Comparison of ENCODE assay signal across 30 cellular contexts in the genomic region with DNA sequence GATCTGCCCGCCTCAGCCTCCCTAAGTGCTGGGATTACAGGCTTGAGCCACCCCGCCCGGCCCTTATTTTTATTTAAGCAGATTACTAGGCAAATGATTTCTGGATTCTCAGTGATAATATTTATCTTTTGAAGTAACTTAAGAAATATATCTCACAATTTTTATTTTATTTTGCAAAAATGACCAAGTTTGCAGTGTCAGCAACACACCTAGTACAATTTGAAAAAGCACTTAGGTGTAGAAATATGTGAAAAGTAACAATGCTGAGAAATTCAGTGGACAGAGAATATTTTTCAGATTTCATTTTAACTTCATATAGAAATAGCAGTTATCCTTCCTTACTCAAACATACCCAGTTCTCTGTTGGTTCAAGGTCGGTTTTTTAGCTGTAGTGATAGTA.
DNase-seq lines count a peak whose midpoint lies in the region; ATAC-seq, FAIRE-seq and TF ChIP-seq lines count a peak whose summit lies in the region.
"Had no signal": no experiment of that assay in that cellular context is flagged by ENCODE, and none has a peak within 500 bp of the region (broad histone marks: within the 10 kb centered on the region; RNA-seq: fewer than 3 reads in every experiment).

No MANE protein-coding gene starts in this region.

- H3K56ac ChIP-seq in IMR-90 (ENCODE audit: extremely low read depth, insufficient read depth, low read length), result no peak overlapping the region
- no peak overlapping the region for H3K56ac ChIP-seq in mesendoderm (ENCODE audit: low read length)

- H4K5ac ChIP-seq in IMR-90 (ENCODE audit: low read depth, low read length) (no peak overlapping the region), mesendoderm (ENCODE audit: low read length) (no peak overlapping the region)

- no peak overlapping the region for H3K4me2 ChIP-seq in A549
- H3K4me2 ChIP-seq in GM23338, result 0 out of 2 replicates have a peak overlapping the region, but pooled peaks have one; percentile 9
- peak overlapping the region; percentile 85; the same call in 1 of the 2 replicates for H3K4me2 ChIP-seq in IMR-90 (ENCODE audit: low read depth, low read length)
- no peak overlapping the region for H3K4me2 ChIP-seq in osteoblast (ENCODE audit: insufficient read depth, low read length)
- no peak overlapping the region for H3K4me2 ChIP-seq in mesendoderm (ENCODE audit: low read length)
- H3K4me2 ChIP-seq: BLaER1 had no signal

- H3K79me2 ChIP-seq in GM23338 (replicated peaks; ENCODE audit: insufficient read depth), result no peaks in the 10 kb centered on the region
- H3K79me2 ChIP-seq in osteoblast (ENCODE audit: insufficient read depth, low read length), result no peaks in the 10 kb centered on the region
- H3K79me2 ChIP-seq in mesendoderm (ENCODE audit: control insufficient read depth, insufficient read depth, low read length), result no peaks in the 10 kb centered on the region

- no peak overlapping the region for H2AFZ ChIP-seq in GM23338
- no peak overlapping the region for H2AFZ ChIP-seq in IMR-90 (replicated peaks; ENCODE audit: low read length, poor library complexity)
- no peak overlapping the region for H2AFZ ChIP-seq in osteoblast (ENCODE audit: low read length)

- POLR2A ChIA-PET in A549 (lab: Yijun Ruan, JAX), result no interaction called here
- POLR2A ChIA-PET in IMR-90 (lab: Charles Lee; ENCODE audit: unreplicated experiment), result no interaction called here
- POLR2A ChIA-PET in A673 (lab: Charles Lee; ENCODE audit: low non-redundant PET), result no interaction called here

- no peak overlapping the region for H3K23ac ChIP-seq in IMR-90 (ENCODE audit: low read depth, low read length)
- no peak overlapping the region for H3K23ac ChIP-seq in mesendoderm (ENCODE audit: low read length)

- TF ChIP-seq POLR2A in A549 (IDR thresholded peaks at IDR 0.05; ENCODE audit: low read length), result no peak
- TF ChIP-seq POLR2A in IMR-90 (IDR thresholded peaks at IDR 0.05; ENCODE audit: low read depth, low read length), result no peak

- H3K4me3 ChIP-seq in A549 (no peak overlapping the region), GM23338 (no peak overlapping the region), IMR-90 (ENCODE audit: insufficient read depth, low read depth, low read length) (no peak overlapping the region), osteoblast (ENCODE audit: insufficient read depth, low read length) (no peak overlapping the region), mesendoderm (ENCODE audit: low read length) (no peak overlapping the region), A673 (ENCODE audit: low read depth, low read length, poor library complexity, severe bottlenecking) (no peak overlapping the region)
- H3K4me3 ChIP-seq: BLaER1, GM12878 had no signal

- H3K9me2 ChIP-seq in GM23338 (ENCODE audit: insufficient read depth), result no peaks in the 10 kb centered on the region

- BruUV-seq in IMR-90 (replicated peaks; lab: Mats Ljungman, UMichigan), result no TSS peak
- no TSS peak for BruUV-seq in A673 (replicated peaks; lab: Mats Ljungman, UMichigan)

- DNase-seq in A549 (ENCODE audit: low read depth in 1 of 2, low spot score in 1 of 2) (no peak), GM23338 (ENCODE audit: low spot score) (no peak), IMR-90 (no peak), osteoblast (ENCODE audit: insufficient read length, low spot score, missing footprints) (peak; percentile 10), mesendoderm (no peak), A673 (ENCODE audit: low spot score) (no peak), epidermal melanocyte (ENCODE audit: insufficient read length, low spot score) (no peak)
- no peak for DNase-seq in stimulated activated naive CD8-positive, alpha-beta T cell treated with anti-CD3 and anti-CD28 coated beads, Interleukin-15, amount 100 ng/mL, for 72 hours
- DNase-seq: 8988T; ACHN; BE2C; C1 segment of cervical spinal cord; CD4-positive, alpha-beta memory T cell; CD4-positive, CD25-positive, alpha-beta regulatory T cell; CD8-positive, alpha-beta memory T cell; COR-L47; DMS 273 treated with DMSO at 0.1 percent for 48 hours; DMS153; DMS53; DMS79; DND-41; EL; GDM1 had no signal

- no peaks in the 10 kb centered on the region for H4K20me1 ChIP-seq in GM23338 (replicated peaks; ENCODE audit: insufficient read depth)
- no peaks in the 10 kb centered on the region for H4K20me1 ChIP-seq in IMR-90 (ENCODE audit: insufficient read depth, low read length)
- H4K20me1 ChIP-seq in osteoblast (ENCODE audit: insufficient read depth, low read length), result no peaks in the 10 kb centered on the region
- H4K20me1 ChIP-seq: BLaER1 had no signal

- no peak overlapping the region for H3K27ac Mint-ChIP-seq in GM23338
- H3K27ac Mint-ChIP-seq in stimulated activated naive CD8-positive, alpha-beta T cell treated with anti-CD3 and anti-CD28 coated beads, Interleukin-15, amount 100 ng/mL, for 72 hours, result no peak overlapping the region
- H3K27ac Mint-ChIP-seq: CD14-positive monocyte; CD4-positive, alpha-beta memory T cell had no signal

- no peak overlapping the region for H3K4me3 Mint-ChIP-seq in GM23338
- no peak overlapping the region for H3K4me3 Mint-ChIP-seq in stimulated activated naive CD8-positive, alpha-beta T cell treated with anti-CD3 and anti-CD28 coated beads, Interleukin-15, amount 100 ng/mL, for 72 hours
- H3K4me3 Mint-ChIP-seq: CD14-positive monocyte; CD4-positive, alpha-beta memory T cell; CD4-positive, CD25-positive, alpha-beta regulatory T cell; CD8-positive, alpha-beta memory T cell had no signal

- no peak overlapping the region for H2AK9ac ChIP-seq in IMR-90 (replicated peaks; ENCODE audit: low read depth, low read length, poor library complexity)

- H2BK5ac ChIP-seq in IMR-90 (ENCODE audit: low read depth, low read length, poor library complexity, severe bottlenecking) (no peak overlapping the region), mesendoderm (ENCODE audit: low read length) (no peak overlapping the region)

- H3K9ac ChIP-seq in IMR-90 (ENCODE audit: low read depth, low read length) (no peak overlapping the region), mesendoderm (ENCODE audit: low read length) (no peak overlapping the region)
- H3K9ac ChIP-seq: BLaER1 had no signal

- H2BK120ac ChIP-seq in IMR-90 (ENCODE audit: low read depth, low read length), result no peak overlapping the region
- no peak overlapping the region for H2BK120ac ChIP-seq in mesendoderm (ENCODE audit: low read depth, low read length)

- WGBS in A549 (ENCODE audit: missing lambda C conversion rate), result 72% methylated on average over 4 of the region's 4 CpGs
- WGBS in IMR-90 (ENCODE audit: extremely low coverage in 2 of 2, insufficient read length in 1 of 2), 2 experiments, result no CpG with 5 or more reads among the region's 4 CpGs
- no CpG with 5 or more reads among the region's 4 CpGs for WGBS in mesendoderm (ENCODE audit: extremely low coverage, insufficient coverage, low lambda C conversion rate)

- H3K79me1 ChIP-seq in IMR-90 (ENCODE audit: low read depth in 1 of 2, low read length in 2 of 2) (no peaks in the 10 kb centered on the region), mesendoderm (ENCODE audit: low read length) (no peaks in the 10 kb centered on the region)

- TF ChIP-seq CTCF in A549 (IDR thresholded peaks at IDR 0.05), result no peak
- TF ChIP-seq CTCF in GM23338 (conservative IDR thresholded peaks at IDR 0.05; ENCODE audit: low read depth in 2 of 2), result no peak
- TF ChIP-seq CTCF in IMR-90 (conservative IDR thresholded peaks at IDR 0.05; ENCODE audit: low read depth, low read length), result no peak
- no peak for TF ChIP-seq CTCF in osteoblast (IDR thresholded peaks at IDR 0.05; ENCODE audit: extremely low read depth, low read depth, low read length)
- TF ChIP-seq CTCF in A673 (conservative IDR thresholded peaks at IDR 0.05; ENCODE audit: low read depth, low read length), result no peak

- peaks cover 5% of the 10 kb centered on the region for H3K27me3 Mint-ChIP-seq in GM23338 (ENCODE audit: insufficient read depth, low read depth, poor library complexity)
- H3K27me3 Mint-ChIP-seq in stimulated activated naive CD8-positive, alpha-beta T cell treated with anti-CD3 and anti-CD28 coated beads, Interleukin-15, amount 100 ng/mL, for 72 hours, result no peaks in the 10 kb centered on the region
- H3K27me3 Mint-ChIP-seq: CD4-positive, alpha-beta memory T cell; CD4-positive, CD25-positive, alpha-beta regulatory T cell; CD8-positive, alpha-beta memory T cell had no signal

- H3K4ac ChIP-seq in IMR-90 (ENCODE audit: low read depth, low read length), result no peak overlapping the region
- no peak overlapping the region for H3K4ac ChIP-seq in mesendoderm (ENCODE audit: low read depth, low read length)

- no peak overlapping the region for H4K91ac ChIP-seq in IMR-90 (ENCODE audit: insufficient read depth, low read depth, low read length)

- ATAC-seq in A549 (no peak), GM23338 (no peak), IMR-90 (ENCODE audit: low read depth) (no peak)
- no peak for ATAC-seq in stimulated activated naive CD8-positive, alpha-beta T cell treated with anti-CD3 and anti-CD28 coated beads, Interleukin-15, amount 100 ng/mL, for 72 hours
- ATAC-seq: GM12878 had no signal

- H2BK15ac ChIP-seq in IMR-90 (ENCODE audit: low read depth, low read length) (no peak overlapping the region), mesendoderm (replicated peaks; ENCODE audit: low read depth) (no peak overlapping the region)

- H3K18ac ChIP-seq in IMR-90 (ENCODE audit: low read depth, low read length), result no peak overlapping the region
- no peak overlapping the region for H3K18ac ChIP-seq in mesendoderm (ENCODE audit: low read length)

- CTCF ChIA-PET in A549 (lab: Yijun Ruan, JAX) (interaction anchor here (1.1 to 7.9 kb wide), 2 partner anchors 11 to 281 kb away, joined by 5 to 81 read pairs; no protein-coding TSS in a partner anchor), IMR-90 (lab: Yijun Ruan, JAX) (interaction anchor here (0.7 kb wide), 1 partner anchor 364 kb away, joined by 3 read pairs; no protein-coding TSS in a partner anchor), A673 (lab: Charles Lee) (no interaction called here)

- H3K27me3 ChIP-seq in GM23338 (ENCODE audit: insufficient read depth) (no peaks in the 10 kb centered on the region), IMR-90 (ENCODE audit: control insufficient read depth, insufficient read depth, low read length) (no peaks in the 10 kb centered on the region), osteoblast (ENCODE audit: insufficient read depth, low read length) (no peaks in the 10 kb centered on the region), mesendoderm (ENCODE audit: insufficient read depth, low read length, poor library complexity) (no peaks in the 10 kb centered on the region), A673 (replicated peaks; ENCODE audit: insufficient read depth, low read depth, low read length, poor library complexity) (no peaks in the 10 kb centered on the region)
- H3K27me3 ChIP-seq: BE2C, BLaER1 had no signal

- peaks cover 17% of the 10 kb centered on the region; the same call in 2 of the 3 replicates for H3K36me3 Mint-ChIP-seq in GM23338 (ENCODE audit: low read depth)

- peaks cover 50% of the 10 kb centered on the region for H3K4me1 Mint-ChIP-seq in GM23338
- no peaks in the 10 kb centered on the region for H3K4me1 Mint-ChIP-seq in stimulated activated naive CD8-positive, alpha-beta T cell treated with anti-CD3 and anti-CD28 coated beads, Interleukin-15, amount 100 ng/mL, for 72 hours
- H3K4me1 Mint-ChIP-seq: CD4-positive, alpha-beta memory T cell; CD4-positive, CD25-positive, alpha-beta regulatory T cell; CD8-positive, alpha-beta memory T cell had no signal

- no peak overlapping the region for H2AK5ac ChIP-seq in IMR-90 (ENCODE audit: low read depth, low read length)
- H2AK5ac ChIP-seq in mesendoderm (ENCODE audit: low read length), result no peak overlapping the region

- no peak overlapping the region for H2BK20ac ChIP-seq in IMR-90 (ENCODE audit: low read depth, low read length)

- FAIRE-seq in A549 (lab: Jason Lieb, UNC), result no peak
- FAIRE-seq: A204.1, GM12878, GM12892, GM18507, GM19239 had no signal

- H3K9me3 ChIP-seq in A549 (no peaks in the 10 kb centered on the region), IMR-90 (ENCODE audit: control insufficient read depth, insufficient read depth, low read length) (no peaks in the 10 kb centered on the region), osteoblast (ENCODE audit: low read depth, low read length) (no peaks in the 10 kb centered on the region), A673 (ENCODE audit: low read depth, low read length, poor library complexity, severe bottlenecking) (no peaks in the 10 kb centered on the region)
- H3K9me3 ChIP-seq: BE2C, BLaER1 had no signal

- H3K27ac ChIP-seq in A549 (no peak overlapping the region), GM23338 (ENCODE audit: low read depth) (peak overlapping the region; percentile 23; the same call in 1 of the 2 replicates), IMR-90 (ENCODE audit: insufficient read depth, low read length) (no peak overlapping the region), osteoblast (ENCODE audit: low read depth, low read length) (no peak overlapping the region), mesendoderm (ENCODE audit: low read depth, low read length) (no peak overlapping the region), A673 (ENCODE audit: low read depth, low read length, poor library complexity, severe bottlenecking) (no peak overlapping the region)
- H3K27ac ChIP-seq: BLaER1 had no signal

- no peaks in the 10 kb centered on the region for H3K9me3 Mint-ChIP-seq in GM23338
- H3K9me3 Mint-ChIP-seq in stimulated activated naive CD8-positive, alpha-beta T cell treated with anti-CD3 and anti-CD28 coated beads, Interleukin-15, amount 100 ng/mL, for 72 hours, result no peaks in the 10 kb centered on the region
- H3K9me3 Mint-ChIP-seq: CD4-positive, alpha-beta memory T cell; CD4-positive, CD25-positive, alpha-beta regulatory T cell; CD8-positive, alpha-beta memory T cell had no signal

- no peak for TF ChIP-seq RAD21 in A549 (conservative IDR thresholded peaks at IDR 0.05 in 1 of 2, IDR thresholded peaks at IDR 0.05 in 1 of 2)
- TF ChIP-seq RAD21 in IMR-90 (IDR thresholded peaks at IDR 0.05; ENCODE audit: low read length), result no peak

- H3K14ac ChIP-seq in IMR-90 (replicated peaks; ENCODE audit: low read depth, low read length), result no peak overlapping the region

- no peak for TF ChIP-seq EP300 in A549 (IDR thresholded peaks at IDR 0.05)

- H4K8ac ChIP-seq in IMR-90 (ENCODE audit: low read depth in 2 of 2, low read length in 2 of 2) (no peak overlapping the region), mesendoderm (ENCODE audit: low read depth, low read length) (no peak overlapping the region)

- dilution Hi-C loops in IMR-90 (cut with HindIII; ENCODE audit: low sequenced_read_pairs, unreplicated experiment), result no loop called here

- no peaks in the 10 kb centered on the region for H3K9me1 ChIP-seq in IMR-90 (ENCODE audit: insufficient read depth, low read length)

- no peaks in the 10 kb centered on the region for H3K36me3 ChIP-seq in GM23338 (ENCODE audit: insufficient read depth)
- peaks cover 1% of the 10 kb centered on the region; the same call in 1 of the 2 replicates for H3K36me3 ChIP-seq in IMR-90 (ENCODE audit: control insufficient read depth, insufficient read depth, low read length)
- H3K36me3 ChIP-seq in osteoblast (ENCODE audit: insufficient read depth, low read length), result no peaks in the 10 kb centered on the region
- no peaks in the 10 kb centered on the region for H3K36me3 ChIP-seq in mesendoderm (ENCODE audit: control insufficient read depth, insufficient read depth, low read length)
- H3K36me3 ChIP-seq in A673 (ENCODE audit: insufficient read depth, low read length, poor library complexity, severe bottlenecking), result no peaks in the 10 kb centered on the region
- H3K36me3 ChIP-seq: BE2C had no signal

- no peaks in the 10 kb centered on the region for H3F3A ChIP-seq in GM23338 (replicated peaks; ENCODE audit: low read depth)

- H3K4me1 ChIP-seq in A549 (peaks cover 2% of the 10 kb centered on the region; the same call in 1 of the 3 replicates), GM23338 (ENCODE audit: insufficient read depth) (peaks cover 17% of the 10 kb centered on the region), IMR-90 (ENCODE audit: control insufficient read depth, insufficient read depth, low read length) (peaks cover 7% of the 10 kb centered on the region), osteoblast (ENCODE audit: insufficient read depth, low read length) (no peaks in the 10 kb centered on the region), mesendoderm (ENCODE audit: control insufficient read depth, low read depth, low read length) (peaks cover 2% of the 10 kb centered on the region), A673 (ENCODE audit: insufficient read depth, low read length, poor library complexity, severe bottlenecking) (no peaks in the 10 kb centered on the region)
- H3K4me1 ChIP-seq: BE2C, BLaER1 had no signal

- intact Hi-C loops in IMR-90 (cut with micrococcal nuclease) (loop anchor here (2.0 kb wide), 1 partner anchor 97 kb away; a partner anchor contains a TSS), A673 (cut with micrococcal nuclease; ENCODE audit: unreplicated experiment) (no loop called here)

- in situ Hi-C loops in IMR-90 (cut with MboI; ENCODE audit: low sequenced_read_pairs), result no loop called here

Comparison
In these comparisons a context has a peak if more than half of its experiments do, and no peak if none do; other contexts are left out.
1. H3K4me2 ChIP-seq: peak in GM23338 (single experiment) and IMR-90 (single experiment); none in A549 (single experiment), osteoblast (single experiment) and mesendoderm (single experiment).